ENCODE assay signal across 15 cellular contexts in the genomic region with DNA sequence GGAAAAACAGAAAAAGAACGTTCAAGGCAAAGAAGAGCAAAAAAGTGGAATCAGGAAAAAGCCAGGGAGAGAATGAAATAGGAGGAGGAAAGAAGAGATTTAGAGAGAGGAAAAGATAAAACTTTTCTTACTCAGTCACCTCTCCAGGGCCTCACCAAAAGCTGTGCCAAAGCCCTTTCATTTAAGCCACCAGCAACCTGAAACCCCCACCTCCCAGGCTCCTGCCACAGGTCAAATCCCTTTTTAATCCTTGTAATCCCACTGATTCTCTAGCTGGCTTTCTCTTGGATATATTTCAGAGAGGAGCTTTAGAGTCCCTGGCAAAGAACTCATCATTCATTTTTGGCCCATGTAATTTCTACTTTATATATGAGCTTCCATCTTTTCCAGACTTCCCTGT. TPM values are rescaled to one million over a fixed set of nuclear protein-coding genes. Genes with fewer than 3 reads are reported as not detected.
A peak's percentile ranks its signal among the peaks of the same experiment; 100 is the strongest.
DNase-seq lines count a peak whose midpoint lies in the region; ATAC-seq and TF ChIP-seq lines count a peak whose summit lies in the region.
"Had no signal": no experiment of that assay in that cellular context is flagged by ENCODE, and none has a peak within 500 bp of the region (broad histone marks: within the 10 kb centered on the region; RNA-seq: fewer than 3 reads in every experiment).

No MANE protein-coding gene starts in this region.

- H3K36me3 ChIP-seq in HEK293 (ENCODE audit: control insufficient read depth in 2 of 2, insufficient read depth in 1 of 2, low read length in 2 of 2), result no peaks in the 10 kb centered on the region
- H3K36me3 ChIP-seq in SJCRH30, result no peaks in the 10 kb centered on the region
- H3K36me3 ChIP-seq in neural progenitor cell, result no peaks in the 10 kb centered on the region
- no peaks in the 10 kb centered on the region for H3K36me3 ChIP-seq in uterus
- H3K36me3 ChIP-seq: BE2C, HAP-1, SJSA1 had no signal

- ATAC-seq in GM21423 (IDR thresholded peaks at IDR 0.05; ENCODE audit: unreplicated experiment), result no peak

- no peaks in the 10 kb centered on the region for H3K36me3 Mint-ChIP-seq in neural progenitor cell
- H3K36me3 Mint-ChIP-seq: CD14-positive monocyte; CD8-positive, alpha-beta memory T cell had no signal

- intact Hi-C loops in uterus (cut with DNase I; ENCODE audit: low total_unique reads), result no loop called here

- H3F3A ChIP-seq in neural progenitor cell (ENCODE audit: low read depth), result peaks cover 9% of the 10 kb centered on the region

- H3K4me2 ChIP-seq in neural progenitor cell, result peak overlapping the region; percentile 63

- POLR2A ChIA-PET in HEK293 (lab: Yijun Ruan, JAX), result no interaction called here

- no peak overlapping the region for H2AFZ ChIP-seq in neural progenitor cell (replicated peaks)

- H3K4me1 Mint-ChIP-seq in neural progenitor cell, result peaks cover 21% of the 10 kb centered on the region
- H3K4me1 Mint-ChIP-seq: CD8-positive, alpha-beta memory T cell had no signal

- no peak for TF ChIP-seq POLR2A in uterus (IDR thresholded peaks at IDR 0.05)

- TF ChIP-seq CTCF in HEK293 (tag by site-specific recombination; IDR thresholded peaks at IDR 0.05), result no peak
- no peak for TF ChIP-seq CTCF in neural progenitor cell (IDR thresholded peaks at IDR 0.05)
- TF ChIP-seq CTCF in uterus (IDR thresholded peaks at IDR 0.05), result no peak

- H3K4me3 ChIP-seq in HEK293 (ENCODE audit: low read depth, low read length), result no peak overlapping the region
- H3K4me3 ChIP-seq in SJCRH30, result no peak overlapping the region
- peak overlapping the region; percentile 13 for H3K4me3 ChIP-seq in neural progenitor cell
- no peak overlapping the region for H3K4me3 ChIP-seq in uterus
- H3K4me3 ChIP-seq: HAP-1, SJSA1 had no signal

- H3K9me3 ChIP-seq in HEK293 (ENCODE audit: control insufficient read depth, insufficient read depth, low read depth, low read length), result no peaks in the 10 kb centered on the region
- no peaks in the 10 kb centered on the region for H3K9me3 ChIP-seq in SJCRH30 (replicated peaks)
- H3K9me3 ChIP-seq in neural progenitor cell (ENCODE audit: low read depth), result no peaks in the 10 kb centered on the region
- H3K9me3 ChIP-seq in uterus, result no peaks in the 10 kb centered on the region
- H3K9me3 ChIP-seq: BE2C, HAP-1, SJSA1 had no signal

- H3K9ac ChIP-seq in neural progenitor cell, result no peak overlapping the region

- H3K4me1 ChIP-seq in HEK293 (ENCODE audit: control insufficient read depth, insufficient read depth, low read length) (0 out of 2 replicates have a peak, but pooled peaks cover 2% of the 10 kb centered on the region), SJCRH30 (peaks cover 11% of the 10 kb centered on the region), neural progenitor cell (peaks cover 8% of the 10 kb centered on the region), uterus (no peaks in the 10 kb centered on the region)
- H3K4me1 ChIP-seq: BE2C had no signal

- no peak overlapping the region for H3K4me3 Mint-ChIP-seq in neural progenitor cell
- H3K4me3 Mint-ChIP-seq: CD14-positive monocyte; CD8-positive, alpha-beta memory T cell had no signal

- CTCF ChIA-PET in HEK293 (lab: Yijun Ruan, JAX), result interaction anchor here (0.6 to 3.1 kb wide), 26 partner anchors 10 to 1296 kb away, joined by 3 to 23 read pairs (median 4); no protein-coding TSS in a partner anchor

- H3K9me3 Mint-ChIP-seq in neural progenitor cell, result peaks cover 4% of the 10 kb centered on the region
- H3K9me3 Mint-ChIP-seq: CD8-positive, alpha-beta memory T cell had no signal

- no peak overlapping the region for H3K27ac ChIP-seq in HEK293 (ENCODE audit: extremely low read depth, low read depth, low read length)
- H3K27ac ChIP-seq in SJCRH30, result no peak overlapping the region
- H3K27ac ChIP-seq in neural progenitor cell, result peak overlapping the region; percentile 58
- no peak overlapping the region for H3K27ac ChIP-seq in uterus
- H3K27ac ChIP-seq: SJSA1 had no signal

- H3K27me3 Mint-ChIP-seq in neural progenitor cell (ENCODE audit: insufficient read depth, low read depth), result peaks cover 2% of the 10 kb centered on the region

- DNase-seq in D341Med (ENCODE audit: low spot score) (peak; percentile 61), SJCRH30 (peak; percentile 67 to 83), neural progenitor cell (ENCODE audit: low spot score) (peak; percentile 55), DMS114 treated with DMSO at 0.1 percent for 48 hours (lab: John Stamatoyannopoulos, UW; ENCODE audit: unreplicated experiment) (no peak), NCI-H226 (no peak), uterus (no peak)
- DNase-seq: GF-D8, GOT3 had no signal

- H3K79me2 ChIP-seq in neural progenitor cell (ENCODE audit: low read depth), result no peaks in the 10 kb centered on the region

- H4K20me1 ChIP-seq in neural progenitor cell (ENCODE audit: low read depth), result no peaks in the 10 kb centered on the region

- no peak overlapping the region for H3K27ac Mint-ChIP-seq in neural progenitor cell
- H3K27ac Mint-ChIP-seq: CD8-positive, alpha-beta memory T cell had no signal

- H3K27me3 ChIP-seq in SJCRH30 (no peaks in the 10 kb centered on the region; the same call in 1 of the 2 replicates), neural progenitor cell (no peaks in the 10 kb centered on the region), uterus (no peaks in the 10 kb centered on the region)
- H3K27me3 ChIP-seq: BE2C, SJSA1 had no signal

TF ChIP-seq in HEK293, 187 proteins besides CTCF, POLR2A, EP300 and RAD21:
- TF ChIP-seq ZNF596 (tag by site-specific recombination; IDR thresholded peaks at IDR 0.05) (0 out of 2 replicates have a peak, but pooled peaks have one; percentile 7), ZNF146 (tag by site-specific recombination; IDR thresholded peaks at IDR 0.05) (no peak), PRDM1 (tag by site-specific recombination; IDR thresholded peaks at IDR 0.05) (peak; percentile 20; the same call in 1 of the 2 replicates)

RNA-seq across cellular contexts. Expression of gene XIAP, which starts 25.7 kb away (rescaled TPM):
- 56.0 and 60.1 TPM in 2 replicates for total RNA-seq in SJCRH30 (2014; rRNA removed; shearing (Covaris generic))
- total RNA-seq in neural progenitor cell (ENCODE audit: low replicate concordance), result 26.7 and 44.6 TPM in 2 replicates
- 10 to 100 TPM in 3 of 4 donors, 1 to 10 TPM in 1; 4.9 to 83.5 (median 56.6) TPM for total RNA-seq in uterus

Comparison
In these comparisons a context has a peak if more than half of its experiments do, and no peak if none do; other contexts are left out.
1. DNase-seq: peak in D341Med (single experiment), SJCRH30 (2 of 2) and neural progenitor cell (single experiment); none in DMS114 treated with DMSO at 0.1 percent for 48 hours (single experiment), NCI-H226 (single experiment) and uterus (0 of 2).